Comparison of ENCODE assay signal across 12 cellular contexts in the genomic region with DNA sequence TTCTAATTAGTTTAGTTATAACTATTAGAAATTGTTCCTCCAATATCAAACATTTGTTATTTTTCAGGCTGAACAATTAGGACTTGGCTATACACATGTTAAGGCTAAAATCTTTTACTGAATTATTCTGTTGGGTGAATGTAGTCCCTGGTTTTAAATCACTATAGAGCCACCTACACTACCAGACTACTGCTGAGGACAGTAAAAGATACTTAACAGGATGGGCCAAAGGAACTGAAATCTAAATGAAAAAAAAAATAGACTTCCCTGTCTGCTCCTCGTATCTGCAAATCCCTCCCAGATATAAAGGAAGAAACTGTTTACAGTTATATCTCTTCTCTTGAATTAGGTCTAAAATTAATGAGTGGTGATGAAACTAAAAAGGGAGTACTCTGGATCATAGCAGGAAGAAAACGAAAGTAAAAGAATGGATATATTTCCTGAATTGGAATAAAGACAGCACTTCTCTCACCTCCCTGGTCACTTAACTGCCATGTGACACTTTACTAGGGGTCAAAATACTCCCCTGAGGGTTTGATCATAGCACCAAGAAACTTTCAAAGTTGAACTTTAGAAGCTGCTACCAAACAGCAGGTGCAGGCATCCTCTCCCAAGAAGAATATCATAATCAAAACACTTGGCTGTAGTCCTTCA. TPM values are rescaled to one million over a fixed set of nuclear protein-coding genes. Genes with fewer than 3 reads are reported as not detected.
DNase-seq lines count a peak whose midpoint lies in the region; ATAC-seq and TF ChIP-seq lines count a peak whose summit lies in the region.
"Had no signal": no experiment of that assay in that cellular context is flagged by ENCODE, and none has a peak within 500 bp of the region (broad histone marks: within the 10 kb centered on the region; RNA-seq: fewer than 3 reads in every experiment).

No MANE protein-coding gene starts in this region.

- no peak for TF ChIP-seq EP300 in SK-N-SH (IDR thresholded peaks at IDR 0.05; ENCODE audit: borderline replicate concordance in 1 of 2, low read depth in 1 of 2, low read length in 1 of 2)

- peaks cover 2 to 3% of the 10 kb centered on the region in 2 donors for H3K9me3 Mint-ChIP-seq in stimulated activated naive B cell treated with anti-CD40 and anti-IgM and Interleukin-4, amounts not matched to agents 10 μg/mL and 1 μg/mL and 100 μg/mL, for 72 hours

- H3K36me3 Mint-ChIP-seq in stimulated activated naive B cell treated with anti-CD40 and anti-IgM and Interleukin-4, amounts not matched to agents 10 μg/mL and 1 μg/mL and 100 μg/mL, for 72 hours, result peaks cover 5 to 17% of the 10 kb centered on the region in 2 donors

- peak overlapping the region in 1 of 2 experiments; percentile 12; a peak in 1 of 4 replicates for H3K4me3 ChIP-seq in SK-N-SH (ENCODE audit: low read depth in 2 of 2, low read length in 1 of 2)

- peak overlapping the region; percentile 10 for H3K27ac Mint-ChIP-seq in stimulated activated naive B cell treated with anti-CD40 and anti-IgM and Interleukin-4, amounts not matched to agents 10 μg/mL and 1 μg/mL and 100 μg/mL, for 72 hours

- peaks cover 46% of the 10 kb centered on the region for H3K79me2 ChIP-seq in SK-N-SH (ENCODE audit: insufficient read depth)

- CTCF ChIA-PET in SK-N-SH (lab: Yijun Ruan, JAX), result interaction anchor here (0.6 kb wide), 1 partner anchor 33 kb away, joined by 3 read pairs; no protein-coding TSS in a partner anchor

- ATAC-seq in SK-N-SH treated with all-trans-retinoic acid at 6 μM for 48 hours (no peak; the same call in 2 of the 3 replicates), left colon (peak; percentile 93), HG03108 (IDR thresholded peaks at IDR 0.05; ENCODE audit: unreplicated experiment) (no peak)
- ATAC-seq in stimulated activated naive B cell treated with anti-CD40 and anti-IgM and Interleukin-4, amounts not matched to agents 10 μg/mL and 1 μg/mL and 100 μg/mL, for 72 hours (replicated peaks), result peak; percentile 38 to 66
- ATAC-seq: gastrocnemius medialis; naive thymus-derived CD4-positive, alpha-beta T cell had no signal

- H3K9me3 ChIP-seq in SK-N-SH, result no peaks in the 10 kb centered on the region
- H3K9me3 ChIP-seq: gastrocnemius medialis, upper lobe of left lung had no signal

- peak overlapping the region; percentile 26; the same call in 1 of the 2 replicates for H3K4me2 ChIP-seq in SK-N-SH

- no peak for TF ChIP-seq CTCF in SK-N-SH (IDR thresholded peaks at IDR 0.05)

- POLR2A ChIA-PET in SK-N-SH (lab: Yijun Ruan, JAX), result no interaction called here

- H3F3A ChIP-seq in SK-N-SH (replicated peaks; ENCODE audit: insufficient read depth), result no peaks in the 10 kb centered on the region

- H3K27me3 Mint-ChIP-seq in stimulated activated naive B cell treated with anti-CD40 and anti-IgM and Interleukin-4, amounts not matched to agents 10 μg/mL and 1 μg/mL and 100 μg/mL, for 72 hours, result no peaks in the 10 kb centered on the region
- H3K27me3 Mint-ChIP-seq: naive thymus-derived CD4-positive, alpha-beta T cell had no signal

- H3K4me1 Mint-ChIP-seq in stimulated activated naive B cell treated with anti-CD40 and anti-IgM and Interleukin-4, amounts not matched to agents 10 μg/mL and 1 μg/mL and 100 μg/mL, for 72 hours, result peaks cover 22 to 47% of the 10 kb centered on the region in 2 donors

- H3K4me3 Mint-ChIP-seq in stimulated activated naive B cell treated with anti-CD40 and anti-IgM and Interleukin-4, amounts not matched to agents 10 μg/mL and 1 μg/mL and 100 μg/mL, for 72 hours, result peak overlapping the region; percentile 44 to 62

- H3K9ac ChIP-seq in SK-N-SH, result no peak overlapping the region

- peaks cover 15% of the 10 kb centered on the region for H4K20me1 ChIP-seq in SK-N-SH (ENCODE audit: insufficient read depth)

- peaks cover 0 to 2% of the 10 kb centered on the region in 2 experiments; a peak in 2 of 4 replicates for H3K4me1 ChIP-seq in SK-N-SH (ENCODE audit: control insufficient read depth in 1 of 2, insufficient read depth in 2 of 2, low read depth in 1 of 2, low read length in 1 of 2)

- intact Hi-C loops in left colon (cut with DNase I, micrococcal nuclease), result no loop called here

- H3K9me2 ChIP-seq in SK-N-SH, result no peaks in the 10 kb centered on the region

- no peak overlapping the region for H2AFZ ChIP-seq in SK-N-SH (ENCODE audit: low read depth)

- H3K27me3 ChIP-seq in SK-N-SH (ENCODE audit: insufficient read depth), result no peaks in the 10 kb centered on the region
- H3K27me3 ChIP-seq: gastrocnemius medialis, upper lobe of left lung had no signal

- no peak for TF ChIP-seq RAD21 in SK-N-SH (IDR thresholded peaks at IDR 0.05; ENCODE audit: low read length)

- peaks cover 1 to 7% of the 10 kb centered on the region in 2 experiments for H3K36me3 ChIP-seq in SK-N-SH (replicated peaks in 1 of 2; ENCODE audit: control insufficient read depth in 1 of 2, insufficient read depth in 2 of 2, low read length in 1 of 2)
- H3K36me3 ChIP-seq: upper lobe of left lung had no signal

- no peak for DNase-seq in SK-N-SH
- DNase-seq in amniotic epithelial cell (ENCODE audit: low read depth), result peak; percentile 51
- DNase-seq in left colon, result no peak
- no peak for DNase-seq in stimulated activated naive B cell treated with anti-CD40 and anti-IgM and Interleukin-4, amounts not matched to agents 10 μg/mL and 1 μg/mL and 100 μg/mL, for 72 hours
- no peak for DNase-seq in NCI-H69 (lab: John Stamatoyannopoulos, UW)
- DNase-seq in NOMO-1 treated with dmso at 0.1 percent for 144 hours (lab: John Stamatoyannopoulos, UW; ENCODE audit: unreplicated experiment), result no peak
- DNase-seq: gastrocnemius medialis; naive thymus-derived CD4-positive, alpha-beta T cell; stimulated activated CD4-positive, alpha-beta T cell treated with anti-CD3 and anti-CD28 coated beads, Interleukin-4, amount 100 ng/mL, for 4 hours; upper lobe of left lung had no signal

- 71% methylated on average over 2 of the region's 2 CpGs for WGBS in SK-N-SH (ENCODE audit: low lambda C conversion rate)

- H3K27ac ChIP-seq in SK-N-SH (ENCODE audit: low read depth in 2 of 2, low read length in 1 of 2), result no peak overlapping the region; a peak in 1 of 4 replicates

TF ChIP-seq in SK-N-SH, 30 proteins besides CTCF, POLR2A, EP300 and RAD21 (continues in another document):
- TF ChIP-seq RXRA (IDR thresholded peaks at IDR 0.05; ENCODE audit: borderline replicate concordance, low read depth) (no peak), SMC3 (IDR thresholded peaks at IDR 0.05; ENCODE audit: low read depth, low read length) (no peak)
- TF ChIP-seq, protein P1, sequence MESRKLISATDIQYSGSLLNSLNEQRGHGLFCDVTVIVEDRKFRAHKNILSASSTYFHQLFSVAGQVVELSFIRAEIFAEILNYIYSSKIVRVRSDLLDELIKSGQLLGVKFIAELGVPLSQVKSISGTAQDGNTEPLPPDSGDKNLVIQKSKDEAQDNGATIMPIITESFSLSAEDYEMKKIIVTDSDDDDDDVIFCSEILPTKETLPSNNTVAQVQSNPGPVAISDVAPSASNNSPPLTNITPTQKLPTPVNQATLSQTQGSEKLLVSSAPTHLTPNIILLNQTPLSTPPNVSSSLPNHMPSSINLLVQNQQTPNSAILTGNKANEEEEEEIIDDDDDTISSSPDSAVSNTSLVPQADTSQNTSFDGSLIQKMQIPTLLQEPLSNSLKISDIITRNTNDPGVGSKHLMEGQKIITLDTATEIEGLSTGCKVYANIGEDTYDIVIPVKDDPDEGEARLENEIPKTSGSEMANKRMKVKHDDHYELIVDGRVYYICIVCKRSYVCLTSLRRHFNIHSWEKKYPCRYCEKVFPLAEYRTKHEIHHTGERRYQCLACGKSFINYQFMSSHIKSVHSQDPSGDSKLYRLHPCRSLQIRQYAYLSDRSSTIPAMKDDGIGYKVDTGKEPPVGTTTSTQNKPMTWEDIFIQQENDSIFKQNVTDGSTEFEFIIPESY (IDR thresholded peaks at IDR 0.05; ENCODE audit: borderline replicate concordance, low read depth), result no peak
- TF ChIP-seq, protein P2, sequence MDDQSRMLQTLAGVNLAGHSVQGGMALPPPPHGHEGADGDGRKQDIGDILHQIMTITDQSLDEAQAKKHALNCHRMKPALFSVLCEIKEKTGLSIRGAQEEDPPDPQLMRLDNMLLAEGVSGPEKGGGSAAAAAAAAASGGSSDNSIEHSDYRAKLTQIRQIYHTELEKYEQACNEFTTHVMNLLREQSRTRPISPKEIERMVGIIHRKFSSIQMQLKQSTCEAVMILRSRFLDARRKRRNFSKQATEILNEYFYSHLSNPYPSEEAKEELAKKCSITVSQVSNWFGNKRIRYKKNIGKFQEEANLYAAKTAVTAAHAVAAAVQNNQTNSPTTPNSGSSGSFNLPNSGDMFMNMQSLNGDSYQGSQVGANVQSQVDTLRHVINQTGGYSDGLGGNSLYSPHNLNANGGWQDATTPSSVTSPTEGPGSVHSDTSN (IDR thresholded peaks at IDR 0.05), result no peak

TF ChIP-seq in SK-N-SH treated with all-trans-retinoic acid at 6 μM for 48 hours, 23 proteins besides CTCF, POLR2A, EP300 and RAD21 (continues in another document):
- TF ChIP-seq TOX (CRISPR knock-in tag; IDR thresholded peaks at IDR 0.05; ENCODE audit: borderline replicate concordance) (no peak), TCF4 (CRISPR knock-in tag; IDR thresholded peaks at IDR 0.05; ENCODE audit: borderline replicate concordance) (no peak), ZNF565 (CRISPR knock-in tag; conservative IDR thresholded peaks at IDR 0.05; ENCODE audit: low read depth) (no peak), ISL1 (CRISPR knock-in tag; IDR thresholded peaks at IDR 0.05) (no peak), ZFP30 (CRISPR knock-in tag; IDR thresholded peaks at IDR 0.05) (no peak), ZNF70 (CRISPR knock-in tag; IDR thresholded peaks at IDR 0.05) (no peak), ESRRG (CRISPR knock-in tag; IDR thresholded peaks at IDR 0.05) (no peak), ZFP3 (CRISPR knock-in tag; IDR thresholded peaks at IDR 0.05) (no peak), PPARA (CRISPR knock-in tag; IDR thresholded peaks at IDR 0.05; ENCODE audit: borderline replicate concordance) (no peak), OSR1 (CRISPR knock-in tag; IDR thresholded peaks at IDR 0.05) (no peak), ZNF8 (CRISPR knock-in tag; IDR thresholded peaks at IDR 0.05) (no peak)

RNA-seq across cellular contexts. Expression of a gene that starts 12.7 kb away (rescaled TPM):
- polyA plus RNA-seq in SK-N-SH (2012; rRNA removed), result 27.6 and 34.8 TPM in 2 replicates
- polyA plus RNA-seq in SK-N-SH (2012; cell fraction: cytosol; rRNA removed), result 36.0 and 47.2 TPM in 2 replicates
- 45.9 and 50.6 TPM in 2 replicates for polyA plus RNA-seq in SK-N-SH (2012; cell fraction: nucleus; rRNA removed)
- 10 to 100 TPM; 57.3 to 57.5 TPM for total RNA-seq in left colon

Comparison
In these comparisons a context has a peak if more than half of its experiments do, and no peak if none do; other contexts are left out.
1. ATAC-seq: peak in left colon (single experiment) and stimulated activated naive B cell treated with anti-CD40 and anti-IgM and Interleukin-4, amounts not matched to agents 10 μg/mL and 1 μg/mL and 100 μg/mL, for 72 hours (2 of 2); none in SK-N-SH treated with all-trans-retinoic acid at 6 μM for 48 hours (single experiment) and HG03108 (single experiment).